Comparison of ENCODE assay signal across 1 cellular context in the genomic region with DNA sequence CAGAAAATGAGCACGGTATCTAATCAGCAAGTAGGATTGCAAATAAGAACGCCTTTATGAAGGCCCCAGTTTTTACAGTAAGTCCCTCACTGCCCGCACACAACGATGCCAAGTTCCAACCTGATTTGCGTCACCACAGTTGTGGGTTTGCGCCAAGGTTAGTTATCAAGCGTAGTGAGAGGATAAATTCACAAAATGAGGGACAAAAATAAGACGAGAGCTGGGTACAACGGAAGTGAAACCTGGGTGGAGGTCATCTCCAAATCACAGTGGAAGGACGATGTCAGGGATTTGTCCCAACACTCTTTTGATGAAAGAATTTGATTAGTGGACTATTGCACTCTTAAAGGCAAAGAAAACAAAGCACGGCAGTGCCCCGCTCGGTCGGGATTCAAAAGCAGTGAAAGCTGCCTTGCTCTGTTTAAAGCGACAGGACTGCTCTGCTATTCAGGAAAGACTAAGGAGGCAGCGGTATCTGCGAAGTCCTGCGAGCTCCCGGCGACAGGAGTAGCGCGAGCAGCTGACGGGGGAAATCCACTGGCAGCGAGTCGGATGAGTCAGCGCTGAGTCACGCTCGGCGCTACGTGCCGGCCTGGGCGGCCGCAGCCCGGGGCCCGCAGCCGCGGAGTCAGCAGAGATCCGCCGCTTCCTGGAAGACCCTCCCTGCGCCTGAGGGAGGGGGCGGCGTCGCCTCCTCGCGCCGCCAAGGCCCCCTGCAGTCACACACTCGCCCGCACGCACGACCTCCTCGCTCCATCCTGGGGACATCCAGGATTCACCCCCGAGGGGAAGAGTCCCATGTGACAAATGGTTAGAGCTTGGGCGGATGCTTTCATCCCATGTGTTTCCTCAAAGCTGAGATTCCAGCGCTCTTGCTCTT.
TF ChIP-seq lines count a peak whose summit lies in the region.

No MANE protein-coding gene starts in this region.

TF ChIP-seq in GM12878, 131 proteins besides CTCF, POLR2A, EP300 and RAD21 (continued from another document and continues in another):
- TF ChIP-seq RAD51 (IDR thresholded peaks at IDR 0.05), result peak; percentile 51; the same call in 1 of the 2 replicates
- TF ChIP-seq POU2F2 (IDR thresholded peaks at IDR 0.05; ENCODE audit: borderline replicate concordance, low read depth, low read length), result peak; percentile 27; the same call in 2 of the 3 replicates
- TF ChIP-seq, protein P1, sequence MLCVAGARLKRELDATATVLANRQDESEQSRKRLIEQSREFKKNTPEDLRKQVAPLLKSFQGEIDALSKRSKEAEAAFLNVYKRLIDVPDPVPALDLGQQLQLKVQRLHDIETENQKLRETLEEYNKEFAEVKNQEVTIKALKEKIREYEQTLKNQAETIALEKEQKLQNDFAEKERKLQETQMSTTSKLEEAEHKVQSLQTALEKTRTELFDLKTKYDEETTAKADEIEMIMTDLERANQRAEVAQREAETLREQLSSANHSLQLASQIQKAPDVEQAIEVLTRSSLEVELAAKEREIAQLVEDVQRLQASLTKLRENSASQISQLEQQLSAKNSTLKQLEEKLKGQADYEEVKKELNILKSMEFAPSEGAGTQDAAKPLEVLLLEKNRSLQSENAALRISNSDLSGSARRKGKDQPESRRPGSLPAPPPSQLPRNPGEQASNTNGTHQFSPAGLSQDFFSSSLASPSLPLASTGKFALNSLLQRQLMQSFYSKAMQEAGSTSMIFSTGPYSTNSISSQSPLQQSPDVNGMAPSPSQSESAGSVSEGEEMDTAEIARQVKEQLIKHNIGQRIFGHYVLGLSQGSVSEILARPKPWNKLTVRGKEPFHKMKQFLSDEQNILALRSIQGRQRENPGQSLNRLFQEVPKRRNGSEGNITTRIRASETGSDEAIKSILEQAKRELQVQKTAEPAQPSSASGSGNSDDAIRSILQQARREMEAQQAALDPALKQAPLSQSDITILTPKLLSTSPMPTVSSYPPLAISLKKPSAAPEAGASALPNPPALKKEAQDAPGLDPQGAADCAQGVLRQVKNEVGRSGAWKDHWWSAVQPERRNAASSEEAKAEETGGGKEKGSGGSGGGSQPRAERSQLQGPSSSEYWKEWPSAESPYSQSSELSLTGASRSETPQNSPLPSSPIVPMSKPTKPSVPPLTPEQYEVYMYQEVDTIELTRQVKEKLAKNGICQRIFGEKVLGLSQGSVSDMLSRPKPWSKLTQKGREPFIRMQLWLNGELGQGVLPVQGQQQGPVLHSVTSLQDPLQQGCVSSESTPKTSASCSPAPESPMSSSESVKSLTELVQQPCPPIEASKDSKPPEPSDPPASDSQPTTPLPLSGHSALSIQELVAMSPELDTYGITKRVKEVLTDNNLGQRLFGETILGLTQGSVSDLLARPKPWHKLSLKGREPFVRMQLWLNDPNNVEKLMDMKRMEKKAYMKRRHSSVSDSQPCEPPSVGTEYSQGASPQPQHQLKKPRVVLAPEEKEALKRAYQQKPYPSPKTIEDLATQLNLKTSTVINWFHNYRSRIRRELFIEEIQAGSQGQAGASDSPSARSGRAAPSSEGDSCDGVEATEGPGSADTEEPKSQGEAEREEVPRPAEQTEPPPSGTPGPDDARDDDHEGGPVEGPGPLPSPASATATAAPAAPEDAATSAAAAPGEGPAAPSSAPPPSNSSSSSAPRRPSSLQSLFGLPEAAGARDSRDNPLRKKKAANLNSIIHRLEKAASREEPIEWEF (IDR thresholded peaks at IDR 0.05; ENCODE audit: insufficient replicate concordance, low read depth, low read length), result peak; percentile 36
- TF ChIP-seq GATAD2B (conservative IDR thresholded peaks at IDR 0.05; ENCODE audit: low read depth), result peak; percentile 91
- TF ChIP-seq, protein P2, sequence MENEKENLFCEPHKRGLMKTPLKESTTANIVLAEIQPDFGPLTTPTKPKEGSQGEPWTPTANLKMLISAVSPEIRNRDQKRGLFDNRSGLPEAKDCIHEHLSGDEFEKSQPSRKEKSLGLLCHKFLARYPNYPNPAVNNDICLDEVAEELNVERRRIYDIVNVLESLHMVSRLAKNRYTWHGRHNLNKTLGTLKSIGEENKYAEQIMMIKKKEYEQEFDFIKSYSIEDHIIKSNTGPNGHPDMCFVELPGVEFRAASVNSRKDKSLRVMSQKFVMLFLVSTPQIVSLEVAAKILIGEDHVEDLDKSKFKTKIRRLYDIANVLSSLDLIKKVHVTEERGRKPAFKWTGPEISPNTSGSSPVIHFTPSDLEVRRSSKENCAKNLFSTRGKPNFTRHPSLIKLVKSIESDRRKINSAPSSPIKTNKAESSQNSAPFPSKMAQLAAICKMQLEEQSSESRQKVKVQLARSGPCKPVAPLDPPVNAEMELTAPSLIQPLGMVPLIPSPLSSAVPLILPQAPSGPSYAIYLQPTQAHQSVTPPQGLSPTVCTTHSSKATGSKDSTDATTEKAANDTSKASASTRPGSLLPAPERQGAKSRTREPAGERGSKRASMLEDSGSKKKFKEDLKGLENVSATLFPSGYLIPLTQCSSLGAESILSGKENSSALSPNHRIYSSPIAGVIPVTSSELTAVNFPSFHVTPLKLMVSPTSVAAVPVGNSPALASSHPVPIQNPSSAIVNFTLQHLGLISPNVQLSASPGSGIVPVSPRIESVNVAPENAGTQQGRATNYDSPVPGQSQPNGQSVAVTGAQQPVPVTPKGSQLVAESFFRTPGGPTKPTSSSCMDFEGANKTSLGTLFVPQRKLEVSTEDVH (IDR thresholded peaks at IDR 0.05; ENCODE audit: low read depth, partially characterized antibody), result no peak
- TF ChIP-seq, protein P3, sequence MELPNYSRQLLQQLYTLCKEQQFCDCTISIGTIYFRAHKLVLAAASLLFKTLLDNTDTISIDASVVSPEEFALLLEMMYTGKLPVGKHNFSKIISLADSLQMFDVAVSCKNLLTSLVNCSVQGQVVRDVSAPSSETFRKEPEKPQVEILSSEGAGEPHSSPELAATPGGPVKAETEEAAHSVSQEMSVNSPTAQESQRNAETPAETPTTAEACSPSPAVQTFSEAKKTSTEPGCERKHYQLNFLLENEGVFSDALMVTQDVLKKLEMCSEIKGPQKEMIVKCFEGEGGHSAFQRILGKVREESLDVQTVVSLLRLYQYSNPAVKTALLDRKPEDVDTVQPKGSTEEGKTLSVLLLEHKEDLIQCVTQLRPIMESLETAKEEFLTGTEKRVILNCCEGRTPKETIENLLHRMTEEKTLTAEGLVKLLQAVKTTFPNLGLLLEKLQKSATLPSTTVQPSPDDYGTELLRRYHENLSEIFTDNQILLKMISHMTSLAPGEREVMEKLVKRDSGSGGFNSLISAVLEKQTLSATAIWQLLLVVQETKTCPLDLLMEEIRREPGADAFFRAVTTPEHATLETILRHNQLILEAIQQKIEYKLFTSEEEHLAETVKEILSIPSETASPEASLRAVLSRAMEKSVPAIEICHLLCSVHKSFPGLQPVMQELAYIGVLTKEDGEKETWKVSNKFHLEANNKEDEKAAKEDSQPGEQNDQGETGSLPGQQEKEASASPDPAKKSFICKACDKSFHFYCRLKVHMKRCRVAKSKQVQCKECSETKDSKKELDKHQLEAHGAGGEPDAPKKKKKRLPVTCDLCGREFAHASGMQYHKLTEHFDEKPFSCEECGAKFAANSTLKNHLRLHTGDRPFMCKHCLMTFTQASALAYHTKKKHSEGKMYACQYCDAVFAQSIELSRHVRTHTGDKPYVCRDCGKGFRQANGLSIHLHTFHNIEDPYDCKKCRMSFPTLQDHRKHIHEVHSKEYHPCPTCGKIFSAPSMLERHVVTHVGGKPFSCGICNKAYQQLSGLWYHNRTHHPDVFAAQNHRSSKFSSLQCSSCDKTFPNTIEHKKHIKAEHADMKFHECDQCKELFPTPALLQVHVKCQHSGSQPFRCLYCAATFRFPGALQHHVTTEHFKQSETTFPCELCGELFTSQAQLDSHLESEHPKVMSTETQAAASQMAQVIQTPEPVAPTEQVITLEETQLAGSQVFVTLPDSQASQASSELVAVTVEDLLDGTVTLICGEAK (IDR thresholded peaks at IDR 0.05; ENCODE audit: borderline replicate concordance), result peak; percentile 40; the same call in 1 of the 2 replicates
- TF ChIP-seq, protein P4, sequence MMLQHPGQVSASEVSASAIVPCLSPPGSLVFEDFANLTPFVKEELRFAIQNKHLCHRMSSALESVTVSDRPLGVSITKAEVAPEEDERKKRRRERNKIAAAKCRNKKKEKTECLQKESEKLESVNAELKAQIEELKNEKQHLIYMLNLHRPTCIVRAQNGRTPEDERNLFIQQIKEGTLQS (IDR thresholded peaks at IDR 0.05; ENCODE audit: borderline replicate concordance, extremely low read depth, low read depth, low read length), result peak; percentile 63; the same call in 1 of the 2 replicates
- no peak for TF ChIP-seq SREBF2 (IDR thresholded peaks at IDR 0.05; ENCODE audit: low read length)
- TF ChIP-seq YY1 (IDR thresholded peaks at IDR 0.05; ENCODE audit: low read depth, low read length), result 0 out of 2 replicates have a peak, but pooled peaks have one; percentile 13
- peak; percentile 100 for TF ChIP-seq BACH1 (IDR thresholded peaks at IDR 0.05; ENCODE audit: borderline replicate concordance)
- TF ChIP-seq MYC (IDR thresholded peaks at IDR 0.05; ENCODE audit: insufficient read depth, insufficient read length, insufficient replicate concordance, low read length, severe bottlenecking), result no peak
- TF ChIP-seq YBX1 (IDR thresholded peaks at IDR 0.05), result no peak
- TF ChIP-seq SUZ12 (IDR thresholded peaks at IDR 0.05; ENCODE audit: unreplicated experiment), result no peak
- TF ChIP-seq, protein P5, sequence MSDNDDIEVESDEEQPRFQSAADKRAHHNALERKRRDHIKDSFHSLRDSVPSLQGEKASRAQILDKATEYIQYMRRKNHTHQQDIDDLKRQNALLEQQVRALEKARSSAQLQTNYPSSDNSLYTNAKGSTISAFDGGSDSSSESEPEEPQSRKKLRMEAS (IDR thresholded peaks at IDR 0.05; ENCODE audit: low read depth, low read length), result peak; percentile 80
- peak; percentile 88 for TF ChIP-seq PAX5 (IDR thresholded peaks at IDR 0.05; ENCODE audit: borderline replicate concordance, low read depth, low read length)
- peak; percentile 80 to 93 for TF ChIP-seq BHLHE40 (IDR thresholded peaks at IDR 0.05; ENCODE audit: borderline replicate concordance in 1 of 2, low read depth in 2 of 2, low read length in 1 of 2)
- TF ChIP-seq, protein P6, sequence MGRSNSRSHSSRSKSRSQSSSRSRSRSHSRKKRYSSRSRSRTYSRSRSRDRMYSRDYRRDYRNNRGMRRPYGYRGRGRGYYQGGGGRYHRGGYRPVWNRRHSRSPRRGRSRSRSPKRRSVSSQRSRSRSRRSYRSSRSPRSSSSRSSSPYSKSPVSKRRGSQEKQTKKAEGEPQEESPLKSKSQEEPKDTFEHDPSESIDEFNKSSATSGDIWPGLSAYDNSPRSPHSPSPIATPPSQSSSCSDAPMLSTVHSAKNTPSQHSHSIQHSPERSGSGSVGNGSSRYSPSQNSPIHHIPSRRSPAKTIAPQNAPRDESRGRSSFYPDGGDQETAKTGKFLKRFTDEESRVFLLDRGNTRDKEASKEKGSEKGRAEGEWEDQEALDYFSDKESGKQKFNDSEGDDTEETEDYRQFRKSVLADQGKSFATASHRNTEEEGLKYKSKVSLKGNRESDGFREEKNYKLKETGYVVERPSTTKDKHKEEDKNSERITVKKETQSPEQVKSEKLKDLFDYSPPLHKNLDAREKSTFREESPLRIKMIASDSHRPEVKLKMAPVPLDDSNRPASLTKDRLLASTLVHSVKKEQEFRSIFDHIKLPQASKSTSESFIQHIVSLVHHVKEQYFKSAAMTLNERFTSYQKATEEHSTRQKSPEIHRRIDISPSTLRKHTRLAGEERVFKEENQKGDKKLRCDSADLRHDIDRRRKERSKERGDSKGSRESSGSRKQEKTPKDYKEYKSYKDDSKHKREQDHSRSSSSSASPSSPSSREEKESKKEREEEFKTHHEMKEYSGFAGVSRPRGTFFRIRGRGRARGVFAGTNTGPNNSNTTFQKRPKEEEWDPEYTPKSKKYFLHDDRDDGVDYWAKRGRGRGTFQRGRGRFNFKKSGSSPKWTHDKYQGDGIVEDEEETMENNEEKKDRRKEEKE (IDR thresholded peaks at IDR 0.05), result no peak
- TF ChIP-seq, protein P7, sequence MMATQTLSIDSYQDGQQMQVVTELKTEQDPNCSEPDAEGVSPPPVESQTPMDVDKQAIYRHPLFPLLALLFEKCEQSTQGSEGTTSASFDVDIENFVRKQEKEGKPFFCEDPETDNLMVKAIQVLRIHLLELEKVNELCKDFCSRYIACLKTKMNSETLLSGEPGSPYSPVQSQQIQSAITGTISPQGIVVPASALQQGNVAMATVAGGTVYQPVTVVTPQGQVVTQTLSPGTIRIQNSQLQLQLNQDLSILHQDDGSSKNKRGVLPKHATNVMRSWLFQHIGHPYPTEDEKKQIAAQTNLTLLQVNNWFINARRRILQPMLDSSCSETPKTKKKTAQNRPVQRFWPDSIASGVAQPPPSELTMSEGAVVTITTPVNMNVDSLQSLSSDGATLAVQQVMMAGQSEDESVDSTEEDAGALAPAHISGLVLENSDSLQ (IDR thresholded peaks at IDR 0.05), result 0 out of 2 replicates have a peak, but pooled peaks have one; percentile 7
- no peak for TF ChIP-seq HCFC1 (IDR thresholded peaks at IDR 0.05; ENCODE audit: low read length)
- TF ChIP-seq ZNF384 (IDR thresholded peaks at IDR 0.05; ENCODE audit: borderline replicate concordance, low read depth, low read length), result no peak
- peak; percentile 81 for TF ChIP-seq MXI1 (IDR thresholded peaks at IDR 0.05; ENCODE audit: low read depth, low read length)
- TF ChIP-seq DPF2 (IDR thresholded peaks at IDR 0.05), result peak; percentile 97
- TF ChIP-seq BRCA1 (IDR thresholded peaks at IDR 0.05; ENCODE audit: low read depth, low read length), result no peak
- TF ChIP-seq RCOR1 (conservative IDR thresholded peaks at IDR 0.05; ENCODE audit: low read depth, low read length), result 0 out of 2 replicates have a peak, but pooled peaks have one; percentile 34
- TF ChIP-seq CBX3 (IDR thresholded peaks at IDR 0.05; ENCODE audit: borderline replicate concordance, low read depth), result no peak
- TF ChIP-seq, protein P8, sequence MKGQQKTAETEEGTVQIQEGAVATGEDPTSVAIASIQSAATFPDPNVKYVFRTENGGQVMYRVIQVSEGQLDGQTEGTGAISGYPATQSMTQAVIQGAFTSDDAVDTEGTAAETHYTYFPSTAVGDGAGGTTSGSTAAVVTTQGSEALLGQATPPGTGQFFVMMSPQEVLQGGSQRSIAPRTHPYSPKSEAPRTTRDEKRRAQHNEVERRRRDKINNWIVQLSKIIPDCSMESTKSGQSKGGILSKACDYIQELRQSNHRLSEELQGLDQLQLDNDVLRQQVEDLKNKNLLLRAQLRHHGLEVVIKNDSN (IDR thresholded peaks at IDR 0.05; ENCODE audit: borderline replicate concordance, extremely low read length, insufficient read depth, low read depth, low read length), result no peak
- TF ChIP-seq NR2F1 (conservative IDR thresholded peaks at IDR 0.05), result peak; percentile 31; the same call in 1 of the 2 replicates
- TF ChIP-seq ZNF207 (IDR thresholded peaks at IDR 0.05; ENCODE audit: borderline replicate concordance), result 0 out of 2 replicates have a peak, but pooled peaks have one; percentile 31
- TF ChIP-seq SIX5 (IDR thresholded peaks at IDR 0.05; ENCODE audit: low read depth, low read length, severe bottlenecking), result no peak
- no peak for TF ChIP-seq POLR2AphosphoS2 (IDR thresholded peaks at IDR 0.05; ENCODE audit: low read depth, low read length)
